8 cellular contexts compared by ENCODE assay signal in the genomic region with DNA sequence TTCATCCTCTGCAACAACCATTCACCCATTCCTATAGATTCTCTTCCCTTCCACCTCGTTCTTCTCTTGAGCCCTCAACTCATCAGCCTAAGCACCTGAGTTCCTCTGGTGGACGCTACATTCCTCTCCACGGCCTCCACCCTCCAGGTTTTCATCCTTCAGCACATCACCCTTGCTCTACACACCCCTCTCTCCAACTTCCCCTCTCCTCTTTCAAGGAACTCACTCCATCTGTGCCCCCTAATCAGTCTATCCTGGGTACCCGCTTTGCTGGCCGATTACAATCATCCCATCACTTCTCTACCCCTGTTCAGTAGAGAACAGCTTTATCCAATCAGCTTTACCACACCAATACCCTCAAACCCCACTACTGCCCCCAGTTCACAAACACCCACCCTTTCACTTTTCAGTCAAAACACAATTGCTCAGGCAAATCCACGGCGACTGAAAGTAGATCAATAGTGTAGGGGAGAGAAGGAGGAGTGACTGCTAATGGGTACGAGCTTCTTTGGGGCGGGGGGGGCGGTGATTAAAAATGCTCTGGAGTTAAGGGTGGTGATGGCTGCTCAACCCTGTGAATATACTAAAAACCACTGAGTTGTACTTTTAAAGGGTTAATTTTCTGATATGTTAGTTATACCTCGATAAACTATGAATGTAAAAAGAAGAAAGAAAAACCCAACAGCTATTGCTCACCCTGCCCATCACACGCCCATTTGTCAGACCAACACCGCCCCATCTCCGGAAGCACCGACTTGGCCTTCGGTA. TPM values are rescaled to one million over a fixed set of nuclear protein-coding genes. Genes with fewer than 3 reads are reported as not detected.
DNase-seq lines count a peak whose midpoint lies in the region; ATAC-seq and TF ChIP-seq lines count a peak whose summit lies in the region.

No MANE protein-coding gene starts in this region.

- H3K36me3 ChIP-seq in muscle layer of duodenum (ENCODE audit: control insufficient read depth in 1 of 2, insufficient read depth in 2 of 2, low read length in 2 of 2) (no peaks in the 10 kb centered on the region), tibial nerve (no peaks in the 10 kb centered on the region)

- peaks cover 24% of the 10 kb centered on the region for H3K4me1 Mint-ChIP-seq in T-helper 2 cell treated with Interferon-gamma antibody and Interleukin-4, amounts not matched to agents 5 μg/mL and 100 μg/mL, for 36 hours (ENCODE audit: low read depth)
- H3K4me1 Mint-ChIP-seq in effector memory CD8-positive, alpha-beta T cell (ENCODE audit: low read depth in 2 of 2): peaks cover 27 to 42% of the 10 kb centered on the region in 2 donors

- peak overlapping the region; percentile 77 to 98 for H3K4me3 ChIP-seq in muscle layer of duodenum (ENCODE audit: low read depth in 1 of 2, low read length in 2 of 2)
- H3K4me3 ChIP-seq in tibial nerve: peak overlapping the region; percentile 69 to 95 (median 85)

- DNase-seq in T-helper 2 cell treated with Interferon-gamma antibody and Interleukin-4, amounts not matched to agents 5 μg/mL and 100 μg/mL, for 36 hours (ENCODE audit: low spot score): no peak
- no peak for DNase-seq in effector memory CD8-positive, alpha-beta T cell
- DNase-seq in tibial nerve (ENCODE audit: low spot score in 2 of 2) (peak in 1 of 2 donors; percentile 25), GF-D8 (lab: John Stamatoyannopoulos, UW) (no peak), DMS153 treated with DMSO at 0.1 percent for 48 hours (lab: John Stamatoyannopoulos, UW; ENCODE audit: unreplicated experiment) (no peak)

- no peak for TF ChIP-seq EP300 in tibial nerve (IDR thresholded peaks at IDR 0.05)

- H3K27me3 ChIP-seq in muscle layer of duodenum (ENCODE audit: low read depth, low read length): no peaks in the 10 kb centered on the region
- no peaks in the 10 kb centered on the region for H3K27me3 ChIP-seq in tibial nerve

- H3K27me3 Mint-ChIP-seq in T-helper 2 cell treated with Interferon-gamma antibody and Interleukin-4, amounts not matched to agents 5 μg/mL and 100 μg/mL, for 36 hours (ENCODE audit: low read depth): peaks cover 5% of the 10 kb centered on the region
- no peaks in the 10 kb centered on the region for H3K27me3 Mint-ChIP-seq in effector memory CD8-positive, alpha-beta T cell

- peak overlapping the region; percentile 85 for H3K4me3 Mint-ChIP-seq in T-helper 2 cell treated with Interferon-gamma antibody and Interleukin-4, amounts not matched to agents 5 μg/mL and 100 μg/mL, for 36 hours
- H3K4me3 Mint-ChIP-seq in effector memory CD8-positive, alpha-beta T cell: peak overlapping the region; percentile 89 to 96

- no peak for TF ChIP-seq POLR2A in tibial nerve (IDR thresholded peaks at IDR 0.05)

- WGBS in tibial nerve, 2 donors: 22 to 24% methylated on average over 16 of the region's 16 CpGs

- H3K27ac ChIP-seq in muscle layer of duodenum (ENCODE audit: low read length) (peak overlapping the region; percentile 52), tibial nerve (peak overlapping the region; percentile 84 to 95 (median 91))

- no peak for TF ChIP-seq CTCF in tibial nerve (IDR thresholded peaks at IDR 0.05)

- H3K36me3 Mint-ChIP-seq in T-helper 2 cell treated with Interferon-gamma antibody and Interleukin-4, amounts not matched to agents 5 μg/mL and 100 μg/mL, for 36 hours (ENCODE audit: low read depth): peaks cover 9% of the 10 kb centered on the region
- peaks cover 8% of the 10 kb centered on the region for H3K36me3 Mint-ChIP-seq in effector memory CD8-positive, alpha-beta T cell (ENCODE audit: insufficient read depth)

- peak; percentile 43 for ATAC-seq in GM18511 (IDR thresholded peaks at IDR 0.05; ENCODE audit: unreplicated experiment)
- ATAC-seq in HG02938 (IDR thresholded peaks at IDR 0.05; ENCODE audit: unreplicated experiment): peak; percentile 33
- peak; percentile 18 for ATAC-seq in effector memory CD8-positive, alpha-beta T cell (replicated peaks)

- H3K9me3 ChIP-seq in muscle layer of duodenum (ENCODE audit: control insufficient read depth in 1 of 2, low read length in 2 of 2): no peaks in the 10 kb centered on the region
- no peaks in the 10 kb centered on the region for H3K9me3 ChIP-seq in tibial nerve

- H3K9me3 Mint-ChIP-seq in T-helper 2 cell treated with Interferon-gamma antibody and Interleukin-4, amounts not matched to agents 5 μg/mL and 100 μg/mL, for 36 hours: no peaks in the 10 kb centered on the region
- no peaks in the 10 kb centered on the region for H3K9me3 Mint-ChIP-seq in effector memory CD8-positive, alpha-beta T cell

- peaks cover 13 to 19% of the 10 kb centered on the region in 2 donors for H3K4me1 ChIP-seq in muscle layer of duodenum (ENCODE audit: control insufficient read depth in 1 of 2, insufficient read depth in 2 of 2, low read length in 2 of 2)
- H3K4me1 ChIP-seq in tibial nerve: peaks cover 0 to 34% (median 9%) of the 10 kb centered on the region in 4 donors

- H3K27ac Mint-ChIP-seq in T-helper 2 cell treated with Interferon-gamma antibody and Interleukin-4, amounts not matched to agents 5 μg/mL and 100 μg/mL, for 36 hours: peak overlapping the region; percentile 67
- H3K27ac Mint-ChIP-seq in effector memory CD8-positive, alpha-beta T cell: peak overlapping the region; percentile 14 to 85

RNA-seq across cellular contexts. Expression of gene DYM, which starts 0.9 kb away (rescaled TPM):
- 100 to 1,000 TPM in 1 of 4 donors, 10 to 100 TPM in 3; 46.5 to 136 (median 80.2) TPM for total RNA-seq in tibial nerve

RNA-seq across cellular contexts. Expression of gene C18orf32, which starts 27.4 kb away (rescaled TPM):
- 10 to 100 TPM; 22.2 to 38.5 (median 26.7) TPM for total RNA-seq in tibial nerve

RNA-seq across cellular contexts. Expression of gene RPL17, which starts 32.7 kb away (rescaled TPM):
- 1,000 to 10,000 TPM; 1,643 to 3,253 (median 1,938) TPM for total RNA-seq in tibial nerve
